22 cellular contexts compared by ENCODE assay signal in genomic region chr1:12634696-12635202, GRCh38. TPM values are rescaled to one million over a fixed set of nuclear protein-coding genes. Genes with fewer than 3 reads are reported as not detected.
DNase-seq lines count a peak whose midpoint lies in the region; ATAC-seq and TF ChIP-seq lines count a peak whose summit lies in the region.
"Had no signal": no experiment of that assay in that cellular context is flagged by ENCODE, and none has a peak within 500 bp of the region (broad histone marks: within the 10 kb centered on the region; RNA-seq: fewer than 3 reads in every experiment).

No MANE protein-coding gene starts in this region.

- peak overlapping the region in 1 of 5 donors; percentile 52 for H3K9ac ChIP-seq in subcutaneous abdominal adipose tissue (ENCODE audit: low read length in 5 of 5)
- H3K9ac ChIP-seq: GM23248, KMS-11 had no signal

- H3K27ac ChIP-seq in SJCRH30 (peak overlapping the region; percentile 13; the same call in 1 of the 2 replicates), right atrium auricular region (peak overlapping the region; percentile 51 to 66), subcutaneous abdominal adipose tissue (ENCODE audit: low read depth, low read length) (peak overlapping the region; percentile 82)
- H3K27ac ChIP-seq: GM23248, KMS-11 had no signal

- no peaks in the 10 kb centered on the region for H3K27me3 ChIP-seq in SJCRH30
- no peaks in the 10 kb centered on the region for H3K27me3 ChIP-seq in right atrium auricular region
- peaks cover 0 to 3% (median 0%) of the 10 kb centered on the region in 5 donors for H3K27me3 ChIP-seq in subcutaneous abdominal adipose tissue (ENCODE audit: control insufficient read depth in 5 of 5, insufficient read depth in 4 of 5, low read length in 5 of 5)

- peak; percentile 73 for DNase-seq in Right ventricle myocardium inferior (ENCODE audit: missing footprints)
- DNase-seq in left cardiac atrium: no peak
- DNase-seq in SJCRH30: no peak
- no peak for DNase-seq in right atrium auricular region (ENCODE audit: low spot score)
- DNase-seq in NCI-H524 (lab: John Stamatoyannopoulos, UW): no peak
- DNase-seq in ecto neural progenitor cell (ENCODE audit: low spot score): no peak
- DNase-seq: C1 segment of cervical spinal cord; DMS79 treated with DMSO at 0.1 percent for 48 hours; GM23248; NCI-H1436 treated with DMSO at 0.1 percent for 48 hours; NCI-H2081; NCI-H345; NCI-H526 treated with DMSO at 0.1 percent for 48 hours; NK-92 treated with Interleukin-12 subunit alpha and Interleukin-12 subunit beta, amount 100 ng/mL, for 24 hours; OCI-M1 had no signal

- H3K9me3 ChIP-seq in SJCRH30 (replicated peaks): peaks cover 2% of the 10 kb centered on the region
- peaks cover 0 to 6% of the 10 kb centered on the region in 2 donors for H3K9me3 ChIP-seq in right atrium auricular region
- peaks cover 1 to 12% (median 7%) of the 10 kb centered on the region in 5 donors for H3K9me3 ChIP-seq in subcutaneous abdominal adipose tissue (ENCODE audit: control insufficient read depth in 5 of 5, low read length in 5 of 5)

- H3K4me1 ChIP-seq in SJCRH30 (peaks cover 18% of the 10 kb centered on the region), right atrium auricular region (peaks cover 0 to 20% of the 10 kb centered on the region in 2 donors), subcutaneous abdominal adipose tissue (ENCODE audit: control insufficient read depth in 5 of 5, insufficient read depth in 5 of 5, low read length in 5 of 5) (peaks cover 11 to 50% (median 33%) of the 10 kb centered on the region in 5 donors)

- intact Hi-C loops in Right ventricle myocardium inferior (cut with DNase I): no loop called here
- intact Hi-C loops in left cardiac atrium (cut with DNase I): no loop called here

- TF ChIP-seq CTCF in right atrium auricular region (IDR thresholded peaks at IDR 0.05): no peak

- H3K36me3 ChIP-seq in SJCRH30 (no peaks in the 10 kb centered on the region), right atrium auricular region (no peaks in the 10 kb centered on the region), subcutaneous abdominal adipose tissue (ENCODE audit: control insufficient read depth in 5 of 5, insufficient read depth in 5 of 5, low read length in 5 of 5) (no peaks in the 10 kb centered on the region)

- no peak for ATAC-seq in Right ventricle myocardium inferior
- no peak for ATAC-seq in left cardiac atrium
- ATAC-seq in HG02884 (IDR thresholded peaks at IDR 0.05; ENCODE audit: unreplicated experiment): no peak
- ATAC-seq: HepG2 had no signal

- H3K4me3 ChIP-seq in SJCRH30: no peak overlapping the region; the same call in 1 of the 2 replicates
- H3K4me3 ChIP-seq in right atrium auricular region: no peak overlapping the region
- peak overlapping the region in 1 of 5 donors; percentile 29 for H3K4me3 ChIP-seq in subcutaneous abdominal adipose tissue (ENCODE audit: low read depth in 1 of 5, low read length in 5 of 5)
- H3K4me3 ChIP-seq: GM23248 had no signal

RNA-seq across cellular contexts. Expression of gene AADACL4, which starts 9.1 kb away (rescaled TPM):
- total RNA-seq in Right ventricle myocardium inferior (not detected), left cardiac atrium (not detected), right atrium auricular region (not detected)
- total RNA-seq in SJCRH30 (2014; rRNA removed; shearing (Covaris generic)): not detected in 2 replicates
- total RNA-seq: G401, GM23248, HepG2, M059J, SK-MEL-5 had no signal

RNA-seq across cellular contexts. Expression of gene DHRS3, which starts 16.7 kb away (rescaled TPM):
- total RNA-seq in Right ventricle myocardium inferior (81.0 TPM), left cardiac atrium (100 to 1,000 TPM in 1 of 2 donors, 10 to 100 TPM in 1; 74.3 to 106 TPM), right atrium auricular region (10 to 100 TPM; 50.4 to 78.9 TPM)
- 2.6 and 3.5 TPM in 2 replicates for total RNA-seq in SJCRH30 (2014; rRNA removed; shearing (Covaris generic))
- total RNA-seq: SK-MEL-5 had no signal

Comparison
In these comparisons a context has a peak if more than half of its experiments do, and no peak if none do; other contexts are left out.
1. H3K27ac ChIP-seq: peak in every context shown above with its lines; median percentile 82 in subcutaneous abdominal adipose tissue; 58 in right atrium auricular region; 13 in SJCRH30.
2. RNA of gene DHRS3, which starts 16.7 kb away (total RNA-seq): 74.3 to 106 TPM in left cardiac atrium, 81.0 TPM in Right ventricle myocardium inferior (single experiment) and 50.4 to 78.9 TPM in right atrium auricular region; 2.6 to 3.5 TPM in SJCRH30; every median in the first group is over 10 times any median in the second.